ENCODE assay signal across 39 cellular contexts in the genomic region with DNA sequence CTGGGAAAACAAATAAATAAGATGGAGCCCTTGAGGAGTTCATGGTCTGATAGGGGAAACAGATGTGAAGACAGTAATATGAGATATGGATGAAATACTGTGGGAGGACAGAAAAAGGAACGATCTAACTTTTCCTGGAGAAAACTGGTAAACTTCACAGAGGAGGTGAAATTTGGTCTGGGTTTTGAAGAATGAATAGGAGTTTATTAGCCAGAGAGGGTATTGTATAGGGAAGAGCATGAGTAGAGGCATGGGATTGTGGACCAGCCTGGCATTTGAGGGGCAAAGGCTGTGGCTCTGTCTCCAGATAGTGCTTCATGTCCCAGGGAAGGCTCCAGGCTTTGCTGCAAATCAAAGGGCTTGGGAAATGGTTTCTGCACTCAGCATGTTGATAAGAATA. TPM values are rescaled to one million over a fixed set of nuclear protein-coding genes. Genes with fewer than 3 reads are reported as not detected.
"Had no signal": no experiment of that assay in that cellular context is flagged by ENCODE, and none has a peak within 500 bp of the region (broad histone marks: within the 10 kb centered on the region; RNA-seq: fewer than 3 reads in every experiment).

No MANE protein-coding gene starts in this region.

- H3K9ac ChIP-seq: KMS-11 had no signal

- H3K9me3 ChIP-seq: MG63 had no signal

- H3K36me3 ChIP-seq: MG63 had no signal

- H3K27ac ChIP-seq: KMS-11 had no signal

- H3K4me3 ChIP-seq: MG63 had no signal

- DNase-seq: Karpas-422, Kasumi-1, MG63, MM.1S, MV-4-11, NCI-H1048, NCI-H1092, NCI-H1092 treated with DMSO at 0.1 percent for 48 hours, NCI-H1105, NCI-H1105 treated with DMSO at 0.1 percent for 48 hours, NCI-H1417, NCI-H1417 treated with DMSO at 0.1 percent for 48 hours, NCI-H1436, NCI-H1436 treated with DMSO at 0.1 percent for 48 hours, NCI-H146, NCI-H1694, NCI-H1694 treated with DMSO at 0.1 percent for 48 hours, NCI-H187, NCI-H187 treated with DMSO at 0.1 percent for 48 hours, NCI-H1930, NCI-H2029, NCI-H2029 treated with DMSO at 0.1 percent for 48 hours, NCI-H2081, NCI-H2081 treated with DMSO at 0.1 percent for 48 hours, NCI-H2107, NCI-H2171, NCI-H2171 treated with DMSO at 0.1 percent for 48 hours, NCI-H2227 treated with DMSO at 0.1 percent for 48 hours, NCI-H226, NCI-H345, NCI-H446, NCI-H446 treated with DMSO at 0.1 percent for 48 hours, NCI-H510A, NCI-H510A treated with DMSO at 0.1 percent for 48 hours had no signal

- H3K4me2 ChIP-seq: KMS-11 had no signal

RNA-seq across cellular contexts. Expression of gene LPO, which starts 1.6 kb away (rescaled TPM):
- total RNA-seq: LHCN-M2, M059J, MCF 10A had no signal

RNA-seq across cellular contexts. Expression of gene MPO, which starts 40.7 kb away (rescaled TPM):
- total RNA-seq: LHCN-M2, M059J, NCI-H460 had no signal

RNA-seq across cellular contexts. Expression of gene EPX, which starts 47.5 kb away (rescaled TPM):
- total RNA-seq: LHCN-M2, M059J, MCF 10A, NCI-H460 had no signal
